1 cellular context compared by ENCODE assay signal in the genomic region with DNA sequence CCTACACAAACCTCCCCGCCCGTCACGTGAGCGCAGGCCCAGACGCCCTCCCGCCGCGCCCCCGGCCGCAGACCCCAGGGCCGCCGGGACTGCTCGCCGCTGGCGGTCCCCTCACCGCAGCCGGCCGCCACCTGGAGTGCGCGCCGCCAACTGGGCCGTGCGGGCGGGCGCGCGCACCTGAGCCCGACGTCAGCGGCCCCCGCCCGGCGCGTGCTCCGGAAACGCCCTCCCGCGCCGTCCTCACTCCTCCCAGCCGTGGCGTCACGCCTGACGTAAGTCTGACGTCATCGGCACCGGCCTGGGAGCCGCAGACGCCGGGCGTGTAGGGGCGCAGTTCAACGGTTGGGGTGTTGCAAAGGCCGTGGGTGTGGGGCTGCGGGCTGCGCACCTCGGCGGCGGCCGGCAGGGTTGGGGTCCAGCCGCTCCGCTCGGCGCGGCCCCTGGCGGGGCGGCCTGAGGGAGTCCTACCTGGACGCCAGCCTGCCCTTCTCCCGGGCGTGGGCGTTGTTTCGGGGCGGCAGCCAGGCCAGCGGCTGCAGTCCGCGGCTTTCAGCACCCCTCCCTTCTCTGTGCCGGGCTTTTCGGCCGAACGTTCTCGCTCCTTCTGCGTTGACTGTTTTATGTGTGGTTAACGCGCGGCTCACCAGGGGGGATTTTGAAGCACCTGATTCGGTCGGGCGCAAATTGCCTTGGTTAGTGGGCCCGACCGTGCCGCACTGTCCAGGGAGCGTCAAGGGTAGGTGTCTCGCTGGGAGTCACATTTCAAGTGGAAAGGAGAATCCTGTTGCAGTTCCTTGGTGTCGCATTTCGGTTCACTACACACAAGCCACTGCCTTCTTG.
TF ChIP-seq lines count a peak whose summit lies in the region.

A gene (minus strand): TSS at position 155 of the 840 bp plus-strand sequence. CDS start 956 bp downstream, outside the sequence.

TF ChIP-seq in H1, 55 proteins besides CTCF, POLR2A, EP300 and RAD21 (continued from another document):
- no peak for TF ChIP-seq NRF1 (IDR thresholded peaks at IDR 0.05; ENCODE audit: low read depth, low read length)
